Comparison of ENCODE assay signal across 8 cellular contexts in genomic region chr3:149277338-149277813, GRCh38. TPM values are rescaled to one million over a fixed set of nuclear protein-coding genes. Genes with fewer than 3 reads are reported as not detected.
A peak's percentile ranks its signal among the peaks of the same experiment; 100 is the strongest.
DNase-seq lines count a peak whose midpoint lies in the region; ATAC-seq and TF ChIP-seq lines count a peak whose summit lies in the region.

No MANE protein-coding gene starts in this region.

- H3K36me3 ChIP-seq in Caco-2 (ENCODE audit: control insufficient read depth, insufficient read depth, low read length) (no peaks in the 10 kb centered on the region), A673 (ENCODE audit: insufficient read depth, low read length, poor library complexity, severe bottlenecking) (no peaks in the 10 kb centered on the region)

- ATAC-seq in GM21515 (IDR thresholded peaks at IDR 0.05; ENCODE audit: unreplicated experiment): peak; percentile 61
- ATAC-seq in T-helper 17 cell: peak; percentile 52

- H3K27ac ChIP-seq in coronary artery (no peak overlapping the region), A673 (ENCODE audit: low read depth, low read length, poor library complexity, severe bottlenecking) (no peak overlapping the region)

- H3K4me3 ChIP-seq in Caco-2 (ENCODE audit: low read depth, low read length) (no peak overlapping the region), coronary artery (no peak overlapping the region), A673 (ENCODE audit: low read depth, low read length, poor library complexity, severe bottlenecking) (no peak overlapping the region)
- peak overlapping the region; percentile 9; the same call in 1 of the 2 replicates for H3K4me3 ChIP-seq in Jurkat, Clone E6-1 (ENCODE audit: low read length)

- CTCF ChIA-PET in Caco-2 (lab: Charles Lee): no interaction called here
- CTCF ChIA-PET in A673 (lab: Charles Lee): no interaction called here

- H3K27ac Mint-ChIP-seq in Caco-2 (ENCODE audit: unreplicated experiment) (peak overlapping the region; percentile 30), T-helper 17 cell (peak overlapping the region; percentile 19)

- peak in 1 of 2 experiments; percentile 13 for DNase-seq in Caco-2
- DNase-seq in Jurkat, Clone E6-1 (ENCODE audit: low read depth, low spot score): peak; percentile 65
- DNase-seq in T-helper 17 cell: no peak
- DNase-seq in globus pallidus (ENCODE audit: low spot score): peak; percentile 20
- DNase-seq in GOT3 (lab: John Stamatoyannopoulos, UW): no peak
- no peak for DNase-seq in coronary artery (ENCODE audit: low spot score)
- no peak for DNase-seq in A673 (ENCODE audit: low spot score)

- no peaks in the 10 kb centered on the region for H3K27me3 Mint-ChIP-seq in Caco-2 (ENCODE audit: insufficient read depth, unreplicated experiment)
- peaks cover 6% of the 10 kb centered on the region for H3K27me3 Mint-ChIP-seq in T-helper 17 cell

- BruUV-seq in Caco-2 (replicated peaks; lab: Mats Ljungman, UMichigan) (no TSS peak), A673 (replicated peaks; lab: Mats Ljungman, UMichigan) (no TSS peak)

- no peaks in the 10 kb centered on the region for H3K9me3 Mint-ChIP-seq in Caco-2 (ENCODE audit: unreplicated experiment)

- H3K9me3 ChIP-seq in Caco-2 (no peaks in the 10 kb centered on the region; the same call in 1 of the 2 replicates), T-helper 17 cell (ENCODE audit: control insufficient read depth, low read length, poor library complexity, severe bottlenecking) (no peaks in the 10 kb centered on the region), A673 (ENCODE audit: low read depth, low read length, poor library complexity, severe bottlenecking) (no peaks in the 10 kb centered on the region)

- POLR2A ChIA-PET in Caco-2 (lab: Charles Lee) (no interaction called here), A673 (lab: Charles Lee; ENCODE audit: low non-redundant PET) (no interaction called here)

- intact Hi-C loops in Caco-2 (cut with micrococcal nuclease; ENCODE audit: unreplicated experiment): loop anchor here (1.0 kb wide), 1 partner anchor 23 kb away; no protein-coding TSS in a partner anchor
- intact Hi-C loops in A673 (cut with micrococcal nuclease; ENCODE audit: unreplicated experiment): loop anchor here (10.0 kb wide), 1 partner anchor 207 kb away; no protein-coding TSS in a partner anchor

- H3K4me1 Mint-ChIP-seq in Caco-2 (ENCODE audit: low read depth, unreplicated experiment) (peaks cover 22% of the 10 kb centered on the region), T-helper 17 cell (peaks cover 10% of the 10 kb centered on the region)

- no peaks in the 10 kb centered on the region for H3K36me3 Mint-ChIP-seq in Caco-2 (ENCODE audit: insufficient read depth, unreplicated experiment)
- H3K36me3 Mint-ChIP-seq in T-helper 17 cell (ENCODE audit: low read depth): no peaks in the 10 kb centered on the region

- H3K4me1 ChIP-seq in Caco-2 (peaks cover 22% of the 10 kb centered on the region), A673 (ENCODE audit: insufficient read depth, low read length, poor library complexity, severe bottlenecking) (no peaks in the 10 kb centered on the region)

- H3K4me3 Mint-ChIP-seq in Caco-2 (ENCODE audit: unreplicated experiment): peak overlapping the region; percentile 34
- peak overlapping the region; percentile 21 for H3K4me3 Mint-ChIP-seq in T-helper 17 cell

- TF ChIP-seq CTCF in Caco-2 (IDR thresholded peaks at IDR 0.05; ENCODE audit: insufficient read depth in 1 of 2, low read depth in 1 of 2, low read length in 1 of 2, severe bottlenecking in 1 of 2, unreplicated experiment in 1 of 2) (no peak), coronary artery (IDR thresholded peaks at IDR 0.05) (no peak), A673 (conservative IDR thresholded peaks at IDR 0.05; ENCODE audit: low read depth, low read length) (no peak)

- no peaks in the 10 kb centered on the region for H3K27me3 ChIP-seq in Caco-2 (replicated peaks; ENCODE audit: control insufficient read depth, insufficient read depth, low read length)
- no peaks in the 10 kb centered on the region for H3K27me3 ChIP-seq in A673 (replicated peaks; ENCODE audit: insufficient read depth, low read depth, low read length, poor library complexity)

RNA-seq across cellular contexts. Expression of gene CP, which starts 55.7 kb away (rescaled TPM):
- 5.0 and 6.8 TPM in 2 replicates for total RNA-seq in Caco-2 (2022)
- polyA plus RNA-seq in Jurkat, Clone E6-1 (2012; ENCODE audit: insufficient read depth, insufficient read length): not detected
- total RNA-seq in T-helper 17 cell: not detected
- total RNA-seq in A673 (2021): not detected in 2 replicates

RNA-seq across cellular contexts. Expression of gene TM4SF18, which starts 56.1 kb away (rescaled TPM):
- total RNA-seq in Caco-2 (2022) (not detected in 2 replicates), T-helper 17 cell (not detected), A673 (2021) (0.37 and 1.5 TPM in 2 replicates)
- not detected for polyA plus RNA-seq in Jurkat, Clone E6-1 (2012; ENCODE audit: insufficient read depth, insufficient read length)

Comparison
In these comparisons a context has a peak if more than half of its experiments do, and no peak if none do; other contexts are left out.
1. DNase-seq: peak in Jurkat, Clone E6-1 (single experiment) and globus pallidus (single experiment); none in T-helper 17 cell (0 of 3), GOT3 (single experiment), coronary artery (single experiment) and A673 (single experiment).